ENCODE assay signal across 8 cellular contexts in genomic region chrX:129655547-129656248, GRCh38. TPM values are rescaled to one million over a fixed set of nuclear protein-coding genes. Genes with fewer than 3 reads are reported as not detected.
A peak's percentile ranks its signal among the peaks of the same experiment; 100 is the strongest.
DNase-seq lines count a peak whose midpoint lies in the region; ATAC-seq and TF ChIP-seq lines count a peak whose summit lies in the region.

No MANE protein-coding gene starts in this region.

- no peaks in the 10 kb centered on the region for H3K36me3 ChIP-seq in iPS-18a (ENCODE audit: control insufficient read depth, low read depth, low read length)

- H3K9me3 Mint-ChIP-seq in CD14-positive monocyte: peaks cover 0 to 22% (median 4%) of the 10 kb centered on the region in 7 donors

- peak overlapping the region; percentile 39 to 78 for H3K4me3 Mint-ChIP-seq in CD14-positive monocyte

- H3K9ac ChIP-seq in iPS-18a (ENCODE audit: low read length): no peak overlapping the region

- H3K4me3 ChIP-seq in GM12865 (ENCODE audit: low read depth, low read length) (no peak overlapping the region), iPS-18a (ENCODE audit: low read length) (peak overlapping the region; percentile 55)

- no peak for TF ChIP-seq CTCF in CD14-positive monocyte (IDR thresholded peaks at IDR 0.05)
- TF ChIP-seq CTCF in GM12865 (IDR thresholded peaks at IDR 0.05; ENCODE audit: insufficient read depth, low read depth, low read length, missing control alignments): peak; percentile 16

- intact Hi-C loops in CD14-positive monocyte (cut with micrococcal nuclease): no loop called here

- peaks cover 4% of the 10 kb centered on the region for H3K9me3 ChIP-seq in iPS-18a (ENCODE audit: control insufficient read depth, low read depth, low read length)

- H3K4me1 Mint-ChIP-seq in CD14-positive monocyte: peaks cover 20% of the 10 kb centered on the region

- peaks cover 3% of the 10 kb centered on the region for H3K4me1 ChIP-seq in iPS-18a (ENCODE audit: control insufficient read depth, low read depth, low read length)

- peaks cover 50% of the 10 kb centered on the region for H3K27me3 ChIP-seq in iPS-18a (ENCODE audit: control insufficient read depth, insufficient read depth, low read length)

- no peaks in the 10 kb centered on the region for H3K36me3 Mint-ChIP-seq in CD14-positive monocyte

- ATAC-seq in HG03039 (IDR thresholded peaks at IDR 0.05; ENCODE audit: unreplicated experiment): no peak
- no peak for ATAC-seq in HG03196 (IDR thresholded peaks at IDR 0.05; ENCODE audit: unreplicated experiment)

- DNase-seq in CD14-positive monocyte (ENCODE audit: low spot score): no peak
- peak; percentile 16 for DNase-seq in GM12865 (ENCODE audit: low read depth)
- peak; percentile 59 for DNase-seq in SW480 (ENCODE audit: low spot score)
- DNase-seq in NCI-H510A treated with DMSO at 0.1 percent for 48 hours (lab: John Stamatoyannopoulos, UW): no peak
- no peak for DNase-seq in activated effector memory CD4-positive, alpha-beta T cell treated with Interleukin-2 at 50 U/mL for 16 hours

- H3K27me3 Mint-ChIP-seq in CD14-positive monocyte (ENCODE audit: low read depth in 3 of 3): peaks cover 27 to 43% (median 36%) of the 10 kb centered on the region in 3 donors

- no peak overlapping the region for H3K27ac Mint-ChIP-seq in CD14-positive monocyte

- H3K27ac ChIP-seq in iPS-18a (ENCODE audit: low read length): no peak overlapping the region

RNA-seq across cellular contexts. Expression of gene APLN, which starts 0.9 kb away (rescaled TPM):
- not detected for polyA plus RNA-seq in CD14-positive monocyte

Comparison
In these comparisons a context has a peak if more than half of its experiments do, and no peak if none do; other contexts are left out.
1. DNase-seq: peak in GM12865 (single experiment) and SW480 (single experiment); none in CD14-positive monocyte (single experiment), NCI-H510A treated with DMSO at 0.1 percent for 48 hours (single experiment) and activated effector memory CD4-positive, alpha-beta T cell treated with Interleukin-2 at 50 U/mL for 16 hours (single experiment).